In the genomic region with DNA sequence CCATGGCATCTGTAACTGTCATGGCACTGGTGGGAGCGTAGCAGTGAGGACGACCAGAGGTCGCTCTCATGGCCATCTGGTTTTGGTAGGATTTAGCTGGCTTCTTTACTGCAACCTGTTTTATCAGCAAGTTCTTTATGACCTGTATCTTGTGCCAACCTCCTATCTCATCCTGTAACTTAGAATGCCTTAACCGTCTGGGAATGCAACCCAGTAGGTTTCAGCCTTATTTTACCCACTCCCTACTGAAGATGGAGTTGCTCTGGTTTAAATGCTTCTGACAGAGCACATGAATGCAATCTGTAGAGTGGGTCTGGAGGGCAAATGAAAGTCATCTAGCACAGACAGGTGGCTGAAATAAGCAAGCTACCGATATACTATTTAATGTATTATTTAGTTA, we compare ENCODE assay signal across 2 cellular contexts.
A peak's percentile ranks its signal among the peaks of the same experiment; 100 is the strongest.
TF ChIP-seq lines count a peak whose summit lies in the region.

No MANE protein-coding gene starts in this region.

TF ChIP-seq in SK-N-SH treated with all-trans-retinoic acid at 6 μM for 48 hours, 23 proteins besides CTCF, POLR2A, EP300 and RAD21 (continued from another document):
- TF ChIP-seq ISL1 (CRISPR knock-in tag; IDR thresholded peaks at IDR 0.05) (peak; percentile 73), ZC3H10 (CRISPR knock-in tag; IDR thresholded peaks at IDR 0.05) (no peak)
- TF ChIP-seq, protein P1, sequence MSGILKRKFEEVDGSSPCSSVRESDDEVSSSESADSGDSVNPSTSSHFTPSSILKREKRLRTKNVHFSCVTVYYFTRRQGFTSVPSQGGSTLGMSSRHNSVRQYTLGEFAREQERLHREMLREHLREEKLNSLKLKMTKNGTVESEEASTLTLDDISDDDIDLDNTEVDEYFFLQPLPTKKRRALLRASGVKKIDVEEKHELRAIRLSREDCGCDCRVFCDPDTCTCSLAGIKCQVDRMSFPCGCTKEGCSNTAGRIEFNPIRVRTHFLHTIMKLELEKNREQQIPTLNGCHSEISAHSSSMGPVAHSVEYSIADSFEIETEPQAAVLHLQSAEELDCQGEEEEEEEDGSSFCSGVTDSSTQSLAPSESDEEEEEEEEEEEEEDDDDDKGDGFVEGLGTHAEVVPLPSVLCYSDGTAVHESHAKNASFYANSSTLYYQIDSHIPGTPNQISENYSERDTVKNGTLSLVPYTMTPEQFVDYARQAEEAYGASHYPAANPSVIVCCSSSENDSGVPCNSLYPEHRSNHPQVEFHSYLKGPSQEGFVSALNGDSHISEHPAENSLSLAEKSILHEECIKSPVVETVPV (CRISPR knock-in tag; IDR thresholded peaks at IDR 0.05): no peak

TF ChIP-seq in SK-N-SH, 30 proteins besides CTCF, POLR2A, EP300 and RAD21 (continued from another document):
- TF ChIP-seq, protein P2, sequence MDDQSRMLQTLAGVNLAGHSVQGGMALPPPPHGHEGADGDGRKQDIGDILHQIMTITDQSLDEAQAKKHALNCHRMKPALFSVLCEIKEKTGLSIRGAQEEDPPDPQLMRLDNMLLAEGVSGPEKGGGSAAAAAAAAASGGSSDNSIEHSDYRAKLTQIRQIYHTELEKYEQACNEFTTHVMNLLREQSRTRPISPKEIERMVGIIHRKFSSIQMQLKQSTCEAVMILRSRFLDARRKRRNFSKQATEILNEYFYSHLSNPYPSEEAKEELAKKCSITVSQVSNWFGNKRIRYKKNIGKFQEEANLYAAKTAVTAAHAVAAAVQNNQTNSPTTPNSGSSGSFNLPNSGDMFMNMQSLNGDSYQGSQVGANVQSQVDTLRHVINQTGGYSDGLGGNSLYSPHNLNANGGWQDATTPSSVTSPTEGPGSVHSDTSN (IDR thresholded peaks at IDR 0.05): no peak
- TF ChIP-seq, protein P3, sequence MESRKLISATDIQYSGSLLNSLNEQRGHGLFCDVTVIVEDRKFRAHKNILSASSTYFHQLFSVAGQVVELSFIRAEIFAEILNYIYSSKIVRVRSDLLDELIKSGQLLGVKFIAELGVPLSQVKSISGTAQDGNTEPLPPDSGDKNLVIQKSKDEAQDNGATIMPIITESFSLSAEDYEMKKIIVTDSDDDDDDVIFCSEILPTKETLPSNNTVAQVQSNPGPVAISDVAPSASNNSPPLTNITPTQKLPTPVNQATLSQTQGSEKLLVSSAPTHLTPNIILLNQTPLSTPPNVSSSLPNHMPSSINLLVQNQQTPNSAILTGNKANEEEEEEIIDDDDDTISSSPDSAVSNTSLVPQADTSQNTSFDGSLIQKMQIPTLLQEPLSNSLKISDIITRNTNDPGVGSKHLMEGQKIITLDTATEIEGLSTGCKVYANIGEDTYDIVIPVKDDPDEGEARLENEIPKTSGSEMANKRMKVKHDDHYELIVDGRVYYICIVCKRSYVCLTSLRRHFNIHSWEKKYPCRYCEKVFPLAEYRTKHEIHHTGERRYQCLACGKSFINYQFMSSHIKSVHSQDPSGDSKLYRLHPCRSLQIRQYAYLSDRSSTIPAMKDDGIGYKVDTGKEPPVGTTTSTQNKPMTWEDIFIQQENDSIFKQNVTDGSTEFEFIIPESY (IDR thresholded peaks at IDR 0.05; ENCODE audit: borderline replicate concordance, low read depth): no peak
- TF ChIP-seq FOXJ3 (CRISPR knock-in tag; IDR thresholded peaks at IDR 0.05) (no peak), SIN3A (IDR thresholded peaks at IDR 0.05; ENCODE audit: borderline replicate concordance, low read depth, low read length) (no peak), ELF1 (IDR thresholded peaks at IDR 0.05) (no peak)
- TF ChIP-seq, protein P4, sequence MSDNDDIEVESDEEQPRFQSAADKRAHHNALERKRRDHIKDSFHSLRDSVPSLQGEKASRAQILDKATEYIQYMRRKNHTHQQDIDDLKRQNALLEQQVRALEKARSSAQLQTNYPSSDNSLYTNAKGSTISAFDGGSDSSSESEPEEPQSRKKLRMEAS (IDR thresholded peaks at IDR 0.05; ENCODE audit: low read depth): no peak
